Comparison of ENCODE assay signal across 28 cellular contexts in the genomic region with DNA sequence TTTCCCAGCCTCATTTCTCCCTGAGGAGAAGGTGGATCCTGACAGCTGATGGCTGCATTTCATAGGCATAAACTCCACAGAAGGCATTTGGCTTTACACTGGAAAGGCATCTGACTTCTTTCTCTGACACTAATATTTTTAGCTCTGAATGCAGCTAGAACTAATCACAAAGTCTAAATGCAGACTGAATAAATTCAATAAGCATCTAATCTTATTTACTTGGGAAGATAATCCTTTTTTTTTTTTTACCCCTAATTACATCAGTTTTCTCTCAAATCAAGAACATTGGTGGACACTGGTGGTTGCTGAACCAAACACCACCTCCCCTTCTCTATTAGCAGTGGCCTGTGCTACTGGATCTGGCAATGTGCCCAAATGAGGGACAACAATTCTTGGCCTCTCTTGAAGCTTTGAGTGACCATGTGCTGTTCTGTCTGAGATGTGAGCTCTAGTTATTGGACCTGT. TPM values are rescaled to one million over a fixed set of nuclear protein-coding genes. Genes with fewer than 3 reads are reported as not detected.
DNase-seq lines count a peak whose midpoint lies in the region; ATAC-seq, FAIRE-seq and TF ChIP-seq lines count a peak whose summit lies in the region.
"Had no signal": no experiment of that assay in that cellular context is flagged by ENCODE, and none has a peak within 500 bp of the region (broad histone marks: within the 10 kb centered on the region; RNA-seq: fewer than 3 reads in every experiment).

No MANE protein-coding gene starts in this region.

- intact Hi-C loops in heart left ventricle (cut with DNase I) (loop anchor here in 1 of 10 donors (5.0 kb wide), 1 partner anchor 51 kb away; a partner anchor contains a TSS), A673 (cut with micrococcal nuclease; ENCODE audit: unreplicated experiment) (no loop called here)

- H4K20me1 ChIP-seq in SK-N-SH (ENCODE audit: insufficient read depth) (no peaks in the 10 kb centered on the region), neural cell (ENCODE audit: insufficient read depth) (no peaks in the 10 kb centered on the region)

- no peaks in the 10 kb centered on the region for H3K9me2 ChIP-seq in SK-N-SH
- no peaks in the 10 kb centered on the region for H3K9me2 ChIP-seq in neural cell (ENCODE audit: insufficient read depth, low read length)

- peak overlapping the region in 1 of 2 experiments; percentile 2; a peak in 2 of 4 replicates for H3K27ac ChIP-seq in SK-N-SH (ENCODE audit: low read depth in 2 of 2, low read length in 1 of 2)
- H3K27ac ChIP-seq in heart left ventricle: peak overlapping the region in 11 of 12 donors; percentile 17 to 86 (median 57)
- H3K27ac ChIP-seq in neural cell (ENCODE audit: low read length): peak overlapping the region; percentile 26
- no peak overlapping the region for H3K27ac ChIP-seq in A673 (ENCODE audit: low read depth, low read length, poor library complexity, severe bottlenecking)
- H3K27ac ChIP-seq: VCaP had no signal

- TF ChIP-seq CTCF in SK-N-SH (IDR thresholded peaks at IDR 0.05) (no peak), heart left ventricle (IDR thresholded peaks at IDR 0.05) (no peak), neural cell (IDR thresholded peaks at IDR 0.05; ENCODE audit: poor library complexity, severe bottlenecking) (no peak), A673 (conservative IDR thresholded peaks at IDR 0.05; ENCODE audit: low read depth, low read length) (no peak)

- H3K9ac ChIP-seq in SK-N-SH (no peak overlapping the region), neural cell (ENCODE audit: low read length) (no peak overlapping the region)

- H3K9me3 ChIP-seq in SK-N-SH (no peaks in the 10 kb centered on the region), heart left ventricle (no peaks in the 10 kb centered on the region), neural cell (ENCODE audit: low read length) (no peaks in the 10 kb centered on the region), A673 (ENCODE audit: low read depth, low read length, poor library complexity, severe bottlenecking) (no peaks in the 10 kb centered on the region)

- H3K4me3 ChIP-seq in SK-N-SH (ENCODE audit: low read depth in 2 of 2, low read length in 1 of 2) (no peak overlapping the region), heart left ventricle (no peak overlapping the region), neural cell (ENCODE audit: low read length) (peak overlapping the region; percentile 32), A673 (ENCODE audit: low read depth, low read length, poor library complexity, severe bottlenecking) (no peak overlapping the region)

- no TSS peak for BruUV-seq in A673 (replicated peaks; lab: Mats Ljungman, UMichigan)

- TF ChIP-seq POLR2A in heart left ventricle (IDR thresholded peaks at IDR 0.05): no peak

- H3K79me2 ChIP-seq in SK-N-SH (ENCODE audit: insufficient read depth): no peaks in the 10 kb centered on the region
- no peaks in the 10 kb centered on the region for H3K79me2 ChIP-seq in neural cell (replicated peaks; ENCODE audit: insufficient read depth, low read length)

- ATAC-seq in heart left ventricle (peak; percentile 91 to 93 (median 92)), HG03280 (IDR thresholded peaks at IDR 0.05; ENCODE audit: unreplicated experiment) (no peak), HG02884 (IDR thresholded peaks at IDR 0.05; ENCODE audit: unreplicated experiment) (no peak)
- ATAC-seq: HCT116, natural killer cell had no signal

- H3K36me3 ChIP-seq in SK-N-SH (replicated peaks in 1 of 2; ENCODE audit: control insufficient read depth in 1 of 2, insufficient read depth in 2 of 2, low read length in 1 of 2) (peaks cover 2 to 9% of the 10 kb centered on the region in 2 experiments), heart left ventricle (peaks cover 0 to 9% (median 0%) of the 10 kb centered on the region in 9 donors), neural cell (ENCODE audit: insufficient read depth, low read length) (no peaks in the 10 kb centered on the region), A673 (ENCODE audit: insufficient read depth, low read length, poor library complexity, severe bottlenecking) (no peaks in the 10 kb centered on the region)

- POLR2A ChIA-PET in SK-N-SH (lab: Yijun Ruan, JAX): interaction anchor here (0.7 kb wide), 1 partner anchor 1094 kb away, joined by 4 read pairs; no protein-coding TSS in a partner anchor
- POLR2A ChIA-PET in A673 (lab: Charles Lee; ENCODE audit: low non-redundant PET): no interaction called here

- H3K27me3 ChIP-seq in SK-N-SH (ENCODE audit: insufficient read depth) (no peaks in the 10 kb centered on the region), heart left ventricle (no peaks in the 10 kb centered on the region), neural cell (ENCODE audit: insufficient read depth, low read depth, low read length) (no peaks in the 10 kb centered on the region), A673 (replicated peaks; ENCODE audit: insufficient read depth, low read depth, low read length, poor library complexity) (no peaks in the 10 kb centered on the region)

- peak; percentile 68 for FAIRE-seq in GM19239 (lab: Jason Lieb, UNC)
- FAIRE-seq: endothelial cell of umbilical vein had no signal

- H3K4me2 ChIP-seq in SK-N-SH: no peak overlapping the region
- H3K4me2 ChIP-seq in neural cell (ENCODE audit: low read length): peak overlapping the region; percentile 42

- CTCF ChIA-PET in SK-N-SH (lab: Yijun Ruan, JAX) (interaction anchor here (1.0 kb wide), 1 partner anchor 18 kb away, joined by 3 read pairs; no protein-coding TSS in a partner anchor), A673 (lab: Charles Lee) (no interaction called here)

- TF ChIP-seq RAD21 in SK-N-SH (IDR thresholded peaks at IDR 0.05; ENCODE audit: low read length): no peak
- TF ChIP-seq RAD21 in neural cell (conservative IDR thresholded peaks at IDR 0.05): no peak

- DNase-seq in GM19239 (ENCODE audit: insufficient read length, low spot score) (no peak), SK-N-SH (peak; percentile 57), heart left ventricle (peak in 4 of 5 donors; percentile 30 to 62 (median 48)), OCI-M1 (lab: John Stamatoyannopoulos, UW) (no peak), A673 (ENCODE audit: low spot score) (no peak)
- DNase-seq: activated CD4-positive, alpha-beta T cell treated with anti-CD3 and anti-CD28 coated beads for 48 hours; activated CD8-positive, alpha-beta memory T cell treated with anti-CD3 and anti-CD28 coated beads for 24 hours; activated effector memory CD4-positive, alpha-beta T cell treated with anti-CD3 and anti-CD28 coated beads, Interleukin-2, amount 50 U/mL, for 16 hours; activated naive CD8-positive, alpha-beta T cell treated with anti-CD3 and anti-CD28 coated beads for 36 hours; activated T-cell treated with anti-CD3 and anti-CD28 coated beads, Interleukin-2, amount 50 U/mL, for 1 hour; aorta; Calu3; central memory CD4-positive, alpha-beta T cell; DMS79 treated with DMSO at 0.1 percent for 48 hours; midbrain; natural killer cell; NCI-H1048; NCI-H1930; NCI-H526 treated with DMSO at 0.1 percent for 48 hours; retina; stimulated activated CD4-positive, alpha-beta T cell treated with anti-CD3 and anti-CD28 coated beads, Interleukin-12 subunit alpha, Interleukin-12 subunit beta, amount 100 ng/mL, for 4 hours; stimulated activated CD4-positive, alpha-beta T cell treated with anti-CD3 and anti-CD28 coated beads, Interleukin-4, amount 100 ng/mL, for 1 hour had no signal

- TF ChIP-seq EP300 in SK-N-SH (IDR thresholded peaks at IDR 0.05; ENCODE audit: borderline replicate concordance in 1 of 2, low read depth in 1 of 2, low read length in 1 of 2) (peak in 1 of 2 experiments; percentile 67; a peak in 2 of 4 replicates), neural cell (conservative IDR thresholded peaks at IDR 0.05; ENCODE audit: poor library complexity, severe bottlenecking) (no peak)

- H3F3A ChIP-seq in SK-N-SH (replicated peaks; ENCODE audit: insufficient read depth) (no peaks in the 10 kb centered on the region), neural cell (ENCODE audit: insufficient read depth, low read length, poor library complexity, severe bottlenecking) (no peaks in the 10 kb centered on the region)

- no peak overlapping the region for H2AFZ ChIP-seq in SK-N-SH (ENCODE audit: low read depth)
- no peak overlapping the region for H2AFZ ChIP-seq in neural cell (ENCODE audit: low read depth, low read length)

- H3K4me1 ChIP-seq in SK-N-SH (ENCODE audit: control insufficient read depth in 1 of 2, insufficient read depth in 2 of 2, low read depth in 1 of 2, low read length in 1 of 2) (peaks cover 0 to 12% of the 10 kb centered on the region in 2 experiments; a peak in 2 of 4 replicates), heart left ventricle (peaks cover 0 to 35% (median 15%) of the 10 kb centered on the region in 12 donors), A673 (ENCODE audit: insufficient read depth, low read length, poor library complexity, severe bottlenecking) (peaks cover 8% of the 10 kb centered on the region)

TF ChIP-seq in SK-N-SH, 30 proteins besides CTCF, POLR2A, EP300 and RAD21 (continues in another document):
- TF ChIP-seq RXRA (IDR thresholded peaks at IDR 0.05; ENCODE audit: borderline replicate concordance, low read depth): no peak
- TF ChIP-seq, protein P1, sequence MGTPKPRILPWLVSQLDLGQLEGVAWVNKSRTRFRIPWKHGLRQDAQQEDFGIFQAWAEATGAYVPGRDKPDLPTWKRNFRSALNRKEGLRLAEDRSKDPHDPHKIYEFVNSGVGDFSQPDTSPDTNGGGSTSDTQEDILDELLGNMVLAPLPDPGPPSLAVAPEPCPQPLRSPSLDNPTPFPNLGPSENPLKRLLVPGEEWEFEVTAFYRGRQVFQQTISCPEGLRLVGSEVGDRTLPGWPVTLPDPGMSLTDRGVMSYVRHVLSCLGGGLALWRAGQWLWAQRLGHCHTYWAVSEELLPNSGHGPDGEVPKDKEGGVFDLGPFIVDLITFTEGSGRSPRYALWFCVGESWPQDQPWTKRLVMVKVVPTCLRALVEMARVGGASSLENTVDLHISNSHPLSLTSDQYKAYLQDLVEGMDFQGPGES (IDR thresholded peaks at IDR 0.05; ENCODE audit: low read depth, low read length): no peak

TF ChIP-seq in neural cell, 6 proteins besides CTCF, POLR2A, EP300 and RAD21 (continues in another document):
- no peak for TF ChIP-seq MXI1 (conservative IDR thresholded peaks at IDR 0.05; ENCODE audit: poor library complexity, severe bottlenecking)

RNA-seq across cellular contexts. Expression of a gene that starts 50.9 kb away (rescaled TPM):
- polyA plus RNA-seq in SK-N-SH (2012; rRNA removed) (0.31 and 0.56 TPM in 2 replicates), heart left ventricle (under 1 TPM; 0.15 to 0.29 TPM), neural cell (0.11 and 2.5 TPM in 2 replicates)
- 0.37 and 0.44 TPM in 2 replicates for polyA plus RNA-seq in SK-N-SH (2012; cell fraction: cytosol; rRNA removed)
- 0.65 and 1.1 TPM in 2 replicates for polyA plus RNA-seq in SK-N-SH (2012; cell fraction: nucleus; rRNA removed)
- total RNA-seq in heart left ventricle (1 to 10 TPM in 6 of 9 donors, under 1 TPM in 3; 0.28 to 4.1 (median 1.2) TPM), A673 (2021) (0.71 and 1.1 TPM in 2 replicates)
- polyA minus RNA-seq in neural cell: 0.35 and 1.2 TPM in 2 replicates
- polyA plus RNA-seq: endothelial cell of umbilical vein had no signal

Comparison
In these comparisons a context has a peak if more than half of its experiments do, and no peak if none do; other contexts are left out.
1. DNase-seq: peak in SK-N-SH (single experiment) and heart left ventricle (4 of 5); none in GM19239 (single experiment), OCI-M1 (single experiment) and A673 (single experiment).
2. ATAC-seq: peak in heart left ventricle (4 of 4); none in HG03280 (single experiment) and HG02884 (single experiment).